8 cellular contexts compared by ENCODE assay signal in genomic region chr1:24199291-24199900, GRCh38. TPM values are rescaled to one million over a fixed set of nuclear protein-coding genes. Genes with fewer than 3 reads are reported as not detected.
DNase-seq lines count a peak whose midpoint lies in the region; TF ChIP-seq lines count a peak whose summit lies in the region.

No MANE protein-coding gene starts in this region.

- no peaks in the 10 kb centered on the region for H3K36me3 Mint-ChIP-seq in nephron progenitor cell (ENCODE audit: low read depth)
- H3K36me3 Mint-ChIP-seq in stimulated activated naive CD8-positive, alpha-beta T cell treated with anti-CD3 and anti-CD28 coated beads, Interleukin-15, Interleukin-2, amounts not matched to agents 100 ng/mL and 50 ng/mL, for 24 hours (ENCODE audit: low read depth) = no peaks in the 10 kb centered on the region

- H3K27me3 ChIP-seq in OCI-LY3 (ENCODE audit: low read depth, low read length) (no peaks in the 10 kb centered on the region), esophagus muscularis mucosa (peaks cover 0 to 18% (median 0%) of the 10 kb centered on the region in 4 donors)

- H3K9me3 Mint-ChIP-seq in nephron progenitor cell = no peaks in the 10 kb centered on the region
- no peaks in the 10 kb centered on the region for H3K9me3 Mint-ChIP-seq in stimulated activated naive CD8-positive, alpha-beta T cell treated with anti-CD3 and anti-CD28 coated beads, Interleukin-15, Interleukin-2, amounts not matched to agents 100 ng/mL and 50 ng/mL, for 24 hours

- intact Hi-C loops in esophagus muscularis mucosa (cut with DNase I) = loop anchor here (1.0 kb wide), 1 partner anchor 193 kb away; no protein-coding TSS in a partner anchor

- TF ChIP-seq CTCF in HFF-Myc (IDR thresholded peaks at IDR 0.05; ENCODE audit: low read depth, low read length, missing control alignments) = peak; percentile 80
- peak; percentile 77 for TF ChIP-seq CTCF in OCI-LY3 (IDR thresholded peaks at IDR 0.05; ENCODE audit: low read depth, low read length)
- peak; percentile 87 to 91 (median 87) for TF ChIP-seq CTCF in esophagus muscularis mucosa (IDR thresholded peaks at IDR 0.05)
- TF ChIP-seq CTCF in nephron progenitor cell (IDR thresholded peaks at IDR 0.05) = peak; percentile 88

- H3K4me3 Mint-ChIP-seq in nephron progenitor cell = no peak overlapping the region
- H3K4me3 Mint-ChIP-seq in stimulated activated naive CD8-positive, alpha-beta T cell treated with anti-CD3 and anti-CD28 coated beads, Interleukin-15, Interleukin-2, amounts not matched to agents 100 ng/mL and 50 ng/mL, for 24 hours = peak overlapping the region; percentile 32

- H2AFZ ChIP-seq in OCI-LY3 (ENCODE audit: low read depth, low read length) = peak overlapping the region; percentile 86

- H3K27me3 Mint-ChIP-seq in nephron progenitor cell (ENCODE audit: low read depth, poor library complexity) = peaks cover 11% of the 10 kb centered on the region
- peaks cover 6% of the 10 kb centered on the region for H3K27me3 Mint-ChIP-seq in stimulated activated naive CD8-positive, alpha-beta T cell treated with anti-CD3 and anti-CD28 coated beads, Interleukin-15, Interleukin-2, amounts not matched to agents 100 ng/mL and 50 ng/mL, for 24 hours

- no peaks in the 10 kb centered on the region for H4K20me1 ChIP-seq in OCI-LY3 (ENCODE audit: insufficient read depth, low read length)

- no peak overlapping the region for H3K27ac Mint-ChIP-seq in nephron progenitor cell
- H3K27ac Mint-ChIP-seq in stimulated activated naive CD8-positive, alpha-beta T cell treated with anti-CD3 and anti-CD28 coated beads, Interleukin-15, Interleukin-2, amounts not matched to agents 100 ng/mL and 50 ng/mL, for 24 hours = no peak overlapping the region

- H3K9ac ChIP-seq in OCI-LY3 (ENCODE audit: low read length) = peak overlapping the region; percentile 80

- TF ChIP-seq EP300 in esophagus muscularis mucosa (IDR thresholded peaks at IDR 0.05) = no peak

- DNase-seq in CD1c-positive myeloid dendritic cell (ENCODE audit: extremely low spot score) (peak; percentile 75), HFF-Myc (ENCODE audit: extremely low read depth, low read depth) (no peak), activated T-cell treated with anti-CD3 and anti-CD28 coated beads for 24 hours (ENCODE audit: low read depth) (peak; percentile 68), esophagus muscularis mucosa (ENCODE audit: extremely low spot score) (no peak), nephron progenitor cell (peak; percentile 82), OCI-M2 (lab: John Stamatoyannopoulos, UW; ENCODE audit: unreplicated experiment) (no peak)

- H3K27ac ChIP-seq in OCI-LY3 (ENCODE audit: low read length) = peak overlapping the region; percentile 84
- no peak overlapping the region for H3K27ac ChIP-seq in esophagus muscularis mucosa (replicated peaks in 1 of 4)

- H3K4me3 ChIP-seq in HFF-Myc (replicated peaks; ENCODE audit: low read depth, low read length) (no peak overlapping the region), OCI-LY3 (ENCODE audit: low read length) (peak overlapping the region; percentile 79), esophagus muscularis mucosa (peak overlapping the region in 1 of 4 donors; percentile 24)

- peaks cover 5% of the 10 kb centered on the region for H3K36me3 ChIP-seq in OCI-LY3 (replicated peaks; ENCODE audit: low read depth, low read length)
- no peaks in the 10 kb centered on the region for H3K36me3 ChIP-seq in esophagus muscularis mucosa

- peaks cover 70% of the 10 kb centered on the region for H3K4me1 ChIP-seq in OCI-LY3 (ENCODE audit: low read length)
- peaks cover 3 to 9% (median 5%) of the 10 kb centered on the region in 4 donors for H3K4me1 ChIP-seq in esophagus muscularis mucosa

- peaks cover 9% of the 10 kb centered on the region for H3K79me2 ChIP-seq in OCI-LY3 (ENCODE audit: low read length)

- peaks cover 8% of the 10 kb centered on the region for H3K4me1 Mint-ChIP-seq in nephron progenitor cell
- peaks cover 27% of the 10 kb centered on the region for H3K4me1 Mint-ChIP-seq in stimulated activated naive CD8-positive, alpha-beta T cell treated with anti-CD3 and anti-CD28 coated beads, Interleukin-15, Interleukin-2, amounts not matched to agents 100 ng/mL and 50 ng/mL, for 24 hours (ENCODE audit: low read depth)

- H3K9me3 ChIP-seq in OCI-LY3 (ENCODE audit: insufficient read depth, low read length) (no peaks in the 10 kb centered on the region), esophagus muscularis mucosa (no peaks in the 10 kb centered on the region)

- peak overlapping the region; percentile 91 for H3K4me2 ChIP-seq in OCI-LY3 (ENCODE audit: low read length)

- WGBS in esophagus muscularis mucosa = 38% methylated on average over 12 of the region's 15 CpGs

- TF ChIP-seq POLR2A in esophagus muscularis mucosa (IDR thresholded peaks at IDR 0.05; ENCODE audit: low read depth) = no peak

RNA-seq across cellular contexts. Expression of gene IFNLR1, which starts 12.3 kb away (rescaled TPM):
- 1 to 10 TPM in 2 of 4 donors, under 1 TPM in 2; 0.50 to 2.0 (median 1.2) TPM for total RNA-seq in esophagus muscularis mucosa

RNA-seq across cellular contexts. Expression of gene IL22RA1, which starts 56.5 kb away (rescaled TPM):
- under 1 TPM in 1 of 4 donors, not detected in 3; 0.23 TPM for total RNA-seq in esophagus muscularis mucosa

Comparison
In these comparisons a context has a peak if more than half of its experiments do, and no peak if none do; other contexts are left out.
1. DNase-seq: peak in CD1c-positive myeloid dendritic cell (single experiment), activated T-cell treated with anti-CD3 and anti-CD28 coated beads for 24 hours (single experiment) and nephron progenitor cell (single experiment); none in HFF-Myc (single experiment), esophagus muscularis mucosa (single experiment) and OCI-M2 (single experiment).
2. Peak in every context shown above with its lines, with median percentiles within 50 percentile points of each other: CTCF ChIP-seq.